In the genomic region with DNA sequence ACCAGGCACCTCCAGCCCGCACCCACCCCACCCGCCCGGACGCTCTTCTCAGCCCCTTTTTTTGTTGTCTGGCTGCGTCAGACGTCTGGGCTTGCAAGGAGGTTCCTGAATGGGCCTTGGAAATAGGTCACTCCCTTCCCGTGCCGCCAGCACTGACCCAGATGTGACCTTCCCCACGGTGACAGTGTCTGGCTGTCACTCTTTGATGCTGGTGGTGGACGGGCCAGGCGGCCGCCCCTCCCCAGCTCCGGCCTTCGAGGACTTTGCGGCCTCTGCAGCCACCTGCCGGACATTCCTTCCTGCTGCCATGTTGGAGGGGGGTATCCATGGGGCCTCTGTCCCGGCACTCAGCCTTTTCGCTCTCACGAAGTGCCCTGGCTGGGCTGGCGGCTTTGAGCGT, we compare ENCODE assay signal across 1 cellular context.
TF ChIP-seq lines count a peak whose summit lies in the region.

No MANE protein-coding gene starts in this region.

TF ChIP-seq in K562, 482 proteins besides CTCF, POLR2A, EP300 and RAD21 (continued from another document):
- TF ChIP-seq, protein P1, sequence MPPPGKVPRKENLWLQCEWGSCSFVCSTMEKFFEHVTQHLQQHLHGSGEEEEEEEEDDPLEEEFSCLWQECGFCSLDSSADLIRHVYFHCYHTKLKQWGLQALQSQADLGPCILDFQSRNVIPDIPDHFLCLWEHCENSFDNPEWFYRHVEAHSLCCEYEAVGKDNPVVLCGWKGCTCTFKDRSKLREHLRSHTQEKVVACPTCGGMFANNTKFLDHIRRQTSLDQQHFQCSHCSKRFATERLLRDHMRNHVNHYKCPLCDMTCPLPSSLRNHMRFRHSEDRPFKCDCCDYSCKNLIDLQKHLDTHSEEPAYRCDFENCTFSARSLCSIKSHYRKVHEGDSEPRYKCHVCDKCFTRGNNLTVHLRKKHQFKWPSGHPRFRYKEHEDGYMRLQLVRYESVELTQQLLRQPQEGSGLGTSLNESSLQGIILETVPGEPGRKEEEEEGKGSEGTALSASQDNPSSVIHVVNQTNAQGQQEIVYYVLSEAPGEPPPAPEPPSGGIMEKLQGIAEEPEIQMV (tag; conservative IDR thresholded peaks at IDR 0.05; ENCODE audit: low read depth): no peak
- TF ChIP-seq YY1 (IDR thresholded peaks at IDR 0.05; ENCODE audit: borderline replicate concordance in 1 of 3, control insufficient read depth in 1 of 3, extremely low read depth in 1 of 3, insufficient read depth in 3 of 3, insufficient read length in 1 of 3, insufficient replicate concordance in 2 of 3, low read depth in 1 of 3, low read length in 2 of 3) (peak in 1 of 3 experiments; percentile 31), FUS (optimal IDR thresholded peaks at IDR 0.05; ENCODE audit: low read depth, low read length) (no peak), OTX1 (CRISPR knock-in tag; IDR thresholded peaks at IDR 0.05) (no peak), SMC3 (conservative IDR thresholded peaks at IDR 0.05; ENCODE audit: insufficient read depth, low read depth, low read length) (peak; percentile 38; the same call in 1 of the 2 replicates)
- TF ChIP-seq, protein P2, sequence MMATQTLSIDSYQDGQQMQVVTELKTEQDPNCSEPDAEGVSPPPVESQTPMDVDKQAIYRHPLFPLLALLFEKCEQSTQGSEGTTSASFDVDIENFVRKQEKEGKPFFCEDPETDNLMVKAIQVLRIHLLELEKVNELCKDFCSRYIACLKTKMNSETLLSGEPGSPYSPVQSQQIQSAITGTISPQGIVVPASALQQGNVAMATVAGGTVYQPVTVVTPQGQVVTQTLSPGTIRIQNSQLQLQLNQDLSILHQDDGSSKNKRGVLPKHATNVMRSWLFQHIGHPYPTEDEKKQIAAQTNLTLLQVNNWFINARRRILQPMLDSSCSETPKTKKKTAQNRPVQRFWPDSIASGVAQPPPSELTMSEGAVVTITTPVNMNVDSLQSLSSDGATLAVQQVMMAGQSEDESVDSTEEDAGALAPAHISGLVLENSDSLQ (IDR thresholded peaks at IDR 0.05): peak; percentile 43
